ENCODE assay signal across 11 cellular contexts in the genomic region with DNA sequence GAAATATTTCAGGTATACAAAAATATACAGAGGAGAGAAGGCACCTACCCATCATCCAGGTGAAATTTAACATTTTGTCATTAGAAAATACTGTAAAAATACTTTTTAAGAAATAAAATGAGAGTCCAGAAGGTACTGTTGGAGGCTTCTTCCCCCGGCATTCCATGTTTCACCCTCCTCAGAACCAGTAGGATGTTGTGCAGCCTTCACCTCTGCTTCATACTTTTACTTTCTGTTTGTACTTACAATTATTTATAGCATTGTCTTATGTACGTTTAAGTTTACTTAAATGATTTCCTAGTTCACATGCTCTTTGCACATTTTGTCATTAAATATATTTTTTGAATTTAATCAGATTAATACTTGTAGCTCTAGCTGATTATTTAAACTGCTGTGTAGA. TPM values are rescaled to one million over a fixed set of nuclear protein-coding genes. Genes with fewer than 3 reads are reported as not detected.
DNase-seq lines count a peak whose midpoint lies in the region; ATAC-seq, FAIRE-seq and TF ChIP-seq lines count a peak whose summit lies in the region.
"Had no signal": no experiment of that assay in that cellular context is flagged by ENCODE, and none has a peak within 500 bp of the region (broad histone marks: within the 10 kb centered on the region; RNA-seq: fewer than 3 reads in every experiment).

No MANE protein-coding gene starts in this region.

- TF ChIP-seq POLR2A in GM12878 (IDR thresholded peaks at IDR 0.05; ENCODE audit: low read depth, low read length) (no peak), GM12891 (IDR thresholded peaks at IDR 0.05; ENCODE audit: low read depth, low read length) (no peak)

- no peak for TF ChIP-seq CTCF in GM12878 (IDR thresholded peaks at IDR 0.05 in 2 of 3, conservative IDR thresholded peaks at IDR 0.05 in 1 of 3; ENCODE audit: control insufficient read depth in 2 of 3, extremely low read depth in 1 of 3, insufficient read depth in 1 of 3, low read depth in 3 of 3, low read length in 3 of 3)
- no peak for TF ChIP-seq CTCF in mucosa of descending colon (IDR thresholded peaks at IDR 0.05)

- H3K36me3 Mint-ChIP-seq in naive thymus-derived CD8-positive, alpha-beta T cell: peaks cover 0 to 4% (median 2%) of the 10 kb centered on the region in 3 donors

- H3K9me3 Mint-ChIP-seq in naive thymus-derived CD8-positive, alpha-beta T cell: peaks cover 0 to 10% (median 0%) of the 10 kb centered on the region in 9 donors
- H3K9me3 Mint-ChIP-seq: dendritic cell treated with granulocyte-macrophage colony-stimulating factor and Interleukin-4, amounts not matched to agents 40 ng/mL and 50 ng/mL, for 4 days had no signal

- H3K9ac ChIP-seq in GM12878 (ENCODE audit: control insufficient read depth, insufficient read depth, low read length): no peak overlapping the region

- no peaks in the 10 kb centered on the region for H3K27me3 ChIP-seq in GM12878 (replicated peaks in 1 of 2; ENCODE audit: control insufficient read depth in 2 of 2, insufficient read depth in 2 of 2, low read length in 1 of 2)

- intact Hi-C loops in GM12878 (cut with micrococcal nuclease; ENCODE audit: unreplicated experiment): no loop called here
- intact Hi-C loops in mucosa of descending colon (cut with DNase I, micrococcal nuclease): no loop called here

- no peaks in the 10 kb centered on the region for H3K9me3 ChIP-seq in GM12878 (replicated peaks; ENCODE audit: control insufficient read depth, insufficient read depth, low read length)
- no peaks in the 10 kb centered on the region for H3K9me3 ChIP-seq in mucosa of descending colon

- no TSS peak for BruUV-seq in GM12878 (replicated peaks; lab: Mats Ljungman, UMichigan)

- SMC1A ChIA-PET in GM12878 (lab: Charles Lee; ENCODE audit: uncharacterized antibody, unreplicated experiment): interaction anchor here (1.0 to 4.4 kb wide), 9 partner anchors 10 to 161 kb away, joined by 3 to 18 read pairs (median 4); no protein-coding TSS in a partner anchor

- no peaks in the 10 kb centered on the region for H3K79me2 ChIP-seq in GM12878 (ENCODE audit: control insufficient read depth, insufficient read depth, low read length)

- CTCF ChIA-PET in GM12878 (lab: Yijun Ruan, JAX): interaction anchor here (0.9 to 1.1 kb wide), 2 partner anchors 9 to 17 kb away, joined by 3 read pairs; no protein-coding TSS in a partner anchor

- peak overlapping the region in 9 of 10 donors; percentile 18 to 76 (median 69) for H3K4me3 Mint-ChIP-seq in naive thymus-derived CD8-positive, alpha-beta T cell
- H3K4me3 Mint-ChIP-seq: dendritic cell treated with granulocyte-macrophage colony-stimulating factor and Interleukin-4, amounts not matched to agents 40 ng/mL and 50 ng/mL, for 4 days had no signal

- no peak for TF ChIP-seq EP300 in GM12878 (IDR thresholded peaks at IDR 0.05; ENCODE audit: borderline replicate concordance in 1 of 2, control insufficient read depth in 1 of 2, low read depth in 2 of 2, low read length in 2 of 2)

- no peak overlapping the region for H3K27ac ChIP-seq in GM12878 (ENCODE audit: control insufficient read depth, insufficient read depth)

- H4K20me1 ChIP-seq in GM12878 (ENCODE audit: control insufficient read depth, insufficient read depth): no peaks in the 10 kb centered on the region

- TF ChIP-seq RAD21 in GM12878 (IDR thresholded peaks at IDR 0.05; ENCODE audit: insufficient read depth, low read depth, low read length): no peak

- in situ Hi-C loops in GM12878 (cut with MboI): no loop called here

- 0% methylated on average over 2 of the region's 2 CpGs for WGBS in GM12878 (ENCODE audit: insufficient coverage, insufficient replicate concordance, low lambda C conversion rate, missing lambda C conversion rate)

- RAD21 ChIA-PET in GM12878 (lab: Charles Lee; ENCODE audit: unreplicated experiment): interaction anchor here (0.6 to 1.7 kb wide), 7 partner anchors 9 to 301 kb away, joined by 3 to 4 read pairs (median 3); no protein-coding TSS in a partner anchor

- POLR2A ChIA-PET in GM12878 (lab: Charles Lee): interaction anchor here (1.5 to 2.5 kb wide), 2 partner anchors 10 to 14 kb away, joined by 4 to 14 read pairs; no protein-coding TSS in a partner anchor
- POLR2A ChIA-PET in naive thymus-derived CD8-positive, alpha-beta T cell (lab: Charles Lee): no interaction called here

- H3K4me3 ChIP-seq in GM12878: no peak overlapping the region
- H3K4me3 ChIP-seq in mucosa of descending colon: no peak overlapping the region

- no peak overlapping the region for H3K4me2 ChIP-seq in GM12878 (ENCODE audit: control insufficient read depth, insufficient read depth)

- no peaks in the 10 kb centered on the region for H3K4me1 ChIP-seq in GM12878 (ENCODE audit: control insufficient read depth, insufficient read depth, low read length)
- H3K4me1 ChIP-seq in mucosa of descending colon (ENCODE audit: low read depth): no peaks in the 10 kb centered on the region

- H3K27ac Mint-ChIP-seq in naive thymus-derived CD8-positive, alpha-beta T cell: peak overlapping the region in 2 of 10 donors; percentile 10 to 70
- H3K27ac Mint-ChIP-seq: dendritic cell treated with granulocyte-macrophage colony-stimulating factor and Interleukin-4, amounts not matched to agents 40 ng/mL and 50 ng/mL, for 4 days had no signal

- FAIRE-seq in GM12878 (lab: Jason Lieb, UNC): peak; percentile 68
- FAIRE-seq in GM12891 (lab: Jason Lieb, UNC): no peak
- FAIRE-seq: TTC549 had no signal

- no peaks in the 10 kb centered on the region for H3K36me3 ChIP-seq in GM12878 (ENCODE audit: control insufficient read depth in 2 of 2, insufficient read depth in 2 of 2, low read length in 1 of 2)
- H3K36me3 ChIP-seq in mucosa of descending colon (ENCODE audit: low read depth): no peaks in the 10 kb centered on the region

- peak; percentile 35 for DNase-seq in ELR (ENCODE audit: low read depth)
- DNase-seq in GM12878 (ENCODE audit: low read depth, low spot score): no peak
- DNase-seq in naive thymus-derived CD8-positive, alpha-beta T cell: no peak
- no peak for DNase-seq in mucosa of descending colon
- no peak for DNase-seq in GM12891 (ENCODE audit: insufficient read length, low spot score)
- DNase-seq: DMS79, NCI-H2029 treated with DMSO at 0.1 percent for 48 hours had no signal

- ATAC-seq in HG03378 (IDR thresholded peaks at IDR 0.05; ENCODE audit: unreplicated experiment) (peak; percentile 63), GM12878 (peak; percentile 64), mucosa of descending colon (no peak), GM18511 (IDR thresholded peaks at IDR 0.05; ENCODE audit: unreplicated experiment) (no peak)
- ATAC-seq in naive thymus-derived CD8-positive, alpha-beta T cell: no peak

- H3K27me3 Mint-ChIP-seq in naive thymus-derived CD8-positive, alpha-beta T cell: no peaks in the 10 kb centered on the region
- H3K27me3 Mint-ChIP-seq: dendritic cell treated with granulocyte-macrophage colony-stimulating factor and Interleukin-4, amounts not matched to agents 40 ng/mL and 50 ng/mL, for 4 days had no signal

- H3K4me1 Mint-ChIP-seq in naive thymus-derived CD8-positive, alpha-beta T cell: peaks cover 4 to 10% (median 6%) of the 10 kb centered on the region in 4 donors

- peak overlapping the region; percentile 26; the same call in 1 of the 2 replicates for H2AFZ ChIP-seq in GM12878 (ENCODE audit: control insufficient read depth, low read depth, low read length)

TF ChIP-seq in GM12878, 131 proteins besides CTCF, POLR2A, EP300 and RAD21 (continues in another document):
- TF ChIP-seq, protein P1, sequence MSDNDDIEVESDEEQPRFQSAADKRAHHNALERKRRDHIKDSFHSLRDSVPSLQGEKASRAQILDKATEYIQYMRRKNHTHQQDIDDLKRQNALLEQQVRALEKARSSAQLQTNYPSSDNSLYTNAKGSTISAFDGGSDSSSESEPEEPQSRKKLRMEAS (IDR thresholded peaks at IDR 0.05; ENCODE audit: low read depth, low read length): no peak
- TF ChIP-seq SIN3A (IDR thresholded peaks at IDR 0.05; ENCODE audit: low read depth, low read length) (no peak), ZZZ3 (IDR thresholded peaks at IDR 0.05; ENCODE audit: control insufficient read depth, insufficient read length, low read depth) (no peak)

TF ChIP-seq in GM12891, 5 proteins besides CTCF, POLR2A, EP300 and RAD21:
- TF ChIP-seq TAF1 (IDR thresholded peaks at IDR 0.05; ENCODE audit: low read depth, low read length): no peak
- TF ChIP-seq SPI1 (IDR thresholded peaks at IDR 0.05; ENCODE audit: low read depth, low read length): no peak
- no peak for TF ChIP-seq POU2F2 (IDR thresholded peaks at IDR 0.05; ENCODE audit: low read depth, low read length)
- no peak for TF ChIP-seq PAX5 (IDR thresholded peaks at IDR 0.05; ENCODE audit: insufficient read depth, low read length, severe bottlenecking)
- no peak for TF ChIP-seq POLR2AphosphoS5 (IDR thresholded peaks at IDR 0.05; ENCODE audit: low read depth, low read length)

RNA-seq across cellular contexts. Expression of a gene that starts 30.9 kb away (rescaled TPM):
- total RNA-seq in GM12878 (2013; cell fraction: nucleolus; rRNA removed): 41.2 and 46.3 TPM in 2 replicates
- total RNA-seq in GM12878 (2014; rRNA removed) (7.3 and 7.6 TPM in 2 replicates), GM12878 (2014; rRNA removed; fragmentation: Illumina TruSeq; extraction: Trizol) (9.0 and 10.0 TPM in 2 replicates), GM12878 (2021) (7.6 and 9.0 TPM in 2 replicates), mucosa of descending colon (10 to 100 TPM in 1 of 3 donors, 1 to 10 TPM in 2; 8.1 to 60.4 (median 8.6) TPM)
- 4.3 TPM for polyA plus RNA-seq in GM12878 (2011; ENCODE audit: low read depth)
- polyA plus RNA-seq in GM12878 (2011; rRNA removed) (12.4 and 17.2 TPM in 2 replicates), GM12878 (2014; fragmentation: Illumina TruSeq; extraction: Trizol) (10.6 and 12.0 TPM in 2 replicates), GM12878 (2014; fragmentation: Nextera tagmentation; extraction: Ambion mirVana) (10 to 100 TPM in 1 of 2 experiments, 1 to 10 TPM in 1; 6.0 to 10.0 TPM), GM12878 (2014; rRNA removed) (4.0 and 5.5 TPM in 2 replicates), GM12878 (2016; fragmentation: Nextera tagmentation; extraction: Ambion mirVana) (1 to 10 TPM; 9.2 to 9.9 TPM)
- polyA plus RNA-seq in GM12878 (2011; cell fraction: cytosol; rRNA removed): 5.8 and 7.1 TPM in 2 replicates
- 5.1 and 5.9 TPM in 2 replicates for polyA plus RNA-seq in GM12878 (2011; cell fraction: nucleus; rRNA removed)
- 5.6 and 6.0 TPM in 2 replicates for polyA plus RNA-seq in GM12878 (2012)
- 16.1 and 17.8 TPM in 2 replicates for polyA minus RNA-seq in GM12878 (2011; rRNA and poly(A)+ RNA removed)
- polyA minus RNA-seq in GM12878 (2011; cell fraction: cytosol; rRNA and poly(A)+ RNA removed): 3.9 and 5.0 TPM in 2 replicates
- 7.4 and 11.6 TPM in 2 replicates for polyA minus RNA-seq in GM12878 (2011; cell fraction: nucleus; rRNA and poly(A)+ RNA removed)
- total RNA-seq in naive thymus-derived CD8-positive, alpha-beta T cell: under 1 TPM in 1 of 2 experiments, not detected in 1; 0.14 TPM
- not detected for polyA plus RNA-seq in naive thymus-derived CD8-positive, alpha-beta T cell
- 1.8 TPM for polyA plus RNA-seq in GM12891 (2012; ENCODE audit: low read depth, missing spikeins)

Comparison
In these comparisons a context has a peak if more than half of its experiments do, and no peak if none do; other contexts are left out.
1. ATAC-seq: peak in HG03378 (single experiment) and GM12878 (single experiment); none in naive thymus-derived CD8-positive, alpha-beta T cell (0 of 2), mucosa of descending colon (single experiment) and GM18511 (single experiment).
2. RNA of a gene that starts 30.9 kb away (total RNA-seq): 7.3 to 46.3 TPM in GM12878 and 8.1 to 60.4 TPM in mucosa of descending colon; 0.14 TPM in naive thymus-derived CD8-positive, alpha-beta T cell; every median in the first group is over 4 times any median in the second.